11 cellular contexts compared by ENCODE assay signal in the genomic region with DNA sequence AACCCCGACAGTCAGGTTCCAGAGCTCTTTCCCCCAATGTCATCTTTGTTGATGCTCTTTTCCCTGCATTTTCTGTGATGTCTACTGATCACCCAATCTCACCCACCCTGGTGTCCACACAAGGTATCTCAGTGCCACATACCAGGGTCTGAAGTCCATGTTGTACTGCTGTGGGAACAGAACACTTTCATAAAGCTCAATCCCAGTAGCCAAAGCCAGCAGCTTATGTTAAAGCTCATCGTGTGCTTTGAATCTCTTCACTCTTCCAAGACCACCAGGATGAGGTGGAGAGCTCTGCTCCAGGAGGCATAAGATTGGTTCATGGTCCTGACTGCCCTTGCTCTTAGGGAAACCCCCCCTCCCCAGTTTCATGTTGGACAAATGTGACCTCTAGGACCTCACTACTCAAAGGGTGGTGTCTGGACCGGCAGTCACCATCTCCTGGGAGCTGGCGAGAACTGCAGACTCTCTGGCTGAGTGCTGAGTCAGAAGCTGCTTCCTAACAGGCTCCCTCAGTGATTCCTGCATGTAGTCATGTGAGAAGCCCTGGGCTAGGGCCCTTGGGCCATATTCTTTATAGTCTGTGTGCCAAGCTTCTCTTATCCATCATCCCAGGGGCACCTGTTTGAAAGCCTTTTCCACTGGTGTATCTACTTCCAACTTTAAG. TPM values are rescaled to one million over a fixed set of nuclear protein-coding genes. Genes with fewer than 3 reads are reported as not detected.
DNase-seq lines count a peak whose midpoint lies in the region; ATAC-seq and TF ChIP-seq lines count a peak whose summit lies in the region.
"Had no signal": no experiment of that assay in that cellular context is flagged by ENCODE, and none has a peak within 500 bp of the region (broad histone marks: within the 10 kb centered on the region; RNA-seq: fewer than 3 reads in every experiment).

No MANE protein-coding gene starts in this region.

- TF ChIP-seq CTCF in RWPE2 (IDR thresholded peaks at IDR 0.05; ENCODE audit: poor library complexity, severe bottlenecking) = no peak

- intact Hi-C loops in sciatic nerve (cut with DNase I) = loop anchor here (5.0 kb wide), 1 partner anchor 85 kb away; no protein-coding TSS in a partner anchor

- no peaks in the 10 kb centered on the region for H3K27me3 ChIP-seq in RWPE2 (ENCODE audit: insufficient read depth, poor library complexity, severe bottlenecking)

- no peaks in the 10 kb centered on the region for H3K9me3 ChIP-seq in RWPE2 (ENCODE audit: severe bottlenecking)

- ATAC-seq in RWPE2 (ENCODE audit: low read depth) (peak; percentile 49; the same call in 2 of the 3 replicates), sciatic nerve (peak; percentile 23), HG03097 (IDR thresholded peaks at IDR 0.05; ENCODE audit: low FRiP score, unreplicated experiment) (no peak), GM21717 (IDR thresholded peaks at IDR 0.05; ENCODE audit: unreplicated experiment) (no peak)
- ATAC-seq: GM12878 had no signal

- peak overlapping the region; percentile 62 for H3K27ac ChIP-seq in RWPE2 (ENCODE audit: poor library complexity, severe bottlenecking)
- H3K27ac ChIP-seq: parathyroid adenoma had no signal

- no peak overlapping the region for H3K4me3 ChIP-seq in RWPE2 (ENCODE audit: severe bottlenecking)
- H3K4me3 ChIP-seq: GM12878 had no signal

- peak; percentile 89 for DNase-seq in ELR (ENCODE audit: low read depth)
- DNase-seq in RWPE2 (ENCODE audit: low spot score) = no peak
- peak; percentile 71 for DNase-seq in fibroblast of peridontal ligament (ENCODE audit: extremely low read depth)
- DNase-seq in sciatic nerve (ENCODE audit: low spot score) = no peak
- no peak for DNase-seq in NCI-H69 (lab: John Stamatoyannopoulos, UW)
- no peak for DNase-seq in NOMO-1 treated with dmso at 0.1 percent for 144 hours (lab: John Stamatoyannopoulos, UW; ENCODE audit: unreplicated experiment)
- DNase-seq: activated CD4-positive, alpha-beta T cell treated with anti-CD3 and anti-CD28 coated beads, Interleukin-2, amount 50 U/mL, for 4 hours had no signal

- H3K4me1 ChIP-seq in RWPE2 (ENCODE audit: insufficient read depth, poor library complexity, severe bottlenecking) = peaks cover 12% of the 10 kb centered on the region

- H3K36me3 ChIP-seq in RWPE2 (ENCODE audit: low read depth) = peaks cover 34% of the 10 kb centered on the region

RNA-seq across cellular contexts. Expression of gene CPNE5, which starts 13.4 kb away (rescaled TPM):
- total RNA-seq in sciatic nerve = 6.9 TPM

RNA-seq across cellular contexts. Expression of gene PPIL1, which starts 22.0 kb away (rescaled TPM):
- 12.7 TPM for total RNA-seq in sciatic nerve

RNA-seq across cellular contexts. Expression of gene C6orf89, which starts 33.1 kb away (rescaled TPM):
- total RNA-seq in sciatic nerve = 56.6 TPM

Comparison
In these comparisons a context has a peak if more than half of its experiments do, and no peak if none do; other contexts are left out.
1. DNase-seq: peak in ELR (single experiment) and fibroblast of peridontal ligament (single experiment); none in RWPE2 (single experiment), sciatic nerve (single experiment), NCI-H69 (single experiment) and NOMO-1 treated with dmso at 0.1 percent for 144 hours (single experiment).
2. ATAC-seq: peak in RWPE2 (single experiment) and sciatic nerve (single experiment); none in HG03097 (single experiment) and GM21717 (single experiment).